Comparison of ENCODE assay signal across 9 cellular contexts in genomic region chr19:48363810-48364563, GRCh38. TPM values are rescaled to one million over a fixed set of nuclear protein-coding genes. Genes with fewer than 3 reads are reported as not detected.
DNase-seq lines count a peak whose midpoint lies in the region; ATAC-seq and TF ChIP-seq lines count a peak whose summit lies in the region.
"Had no signal": no experiment of that assay in that cellular context is flagged by ENCODE, and none has a peak within 500 bp of the region (broad histone marks: within the 10 kb centered on the region; RNA-seq: fewer than 3 reads in every experiment).

TSS of gene SYNGR4 (plus strand) at chr19:48364367. CDS start at chr19:48365843, 1,476 bp downstream.
TSS of gene TMEM143 (minus strand) at chr19:48363940. CDS start at chr19:48363920, 20 bp downstream.

- 5% methylated on average over 57 of the region's 57 CpGs for WGBS in smooth muscle cell (ENCODE audit: low lambda C conversion rate)

- peaks cover 5 to 9% (median 8%) of the 10 kb centered on the region in 3 donors for H3K27me3 Mint-ChIP-seq in immature natural killer cell (ENCODE audit: low read depth in 3 of 3)

- DNase-seq in AG09319 (ENCODE audit: extremely low read depth, low read depth) (peak; percentile 99), NCI-H345 (lab: John Stamatoyannopoulos, UW) (peak; percentile 98), immature natural killer cell (peak; percentile 97 to 99 (median 98)), smooth muscle cell (lab: John Stamatoyannopoulos, UW; ENCODE audit: unreplicated experiment) (peak; percentile 92)
- DNase-seq in activated CD4-positive, CD25-positive, alpha-beta regulatory T cell (lab: John Stamatoyannopoulos, UW), result peak; percentile 89 to 97 (median 95)
- DNase-seq in central memory CD4-positive, alpha-beta T cell, result peak; percentile 99

- no peaks in the 10 kb centered on the region for H3K4me1 ChIP-seq in smooth muscle cell (ENCODE audit: low read depth)

- peak within 1 kb of the TSS; percentile 54 for H3K4me3 ChIP-seq in smooth muscle cell

- peaks cover 12 to 18% of the 10 kb centered on the region in 2 donors for H3K4me1 Mint-ChIP-seq in immature natural killer cell

- H3K27ac Mint-ChIP-seq in immature natural killer cell, result peak within 1 kb of the TSS; percentile 81 to 96 (median 92)

- no peaks in the 10 kb centered on the region for H3F3A ChIP-seq in smooth muscle cell (ENCODE audit: low read depth)

- no peaks in the 10 kb centered on the region for H3K27me3 ChIP-seq in smooth muscle cell (ENCODE audit: low read depth)

- H3K27ac ChIP-seq in smooth muscle cell (ENCODE audit: low read depth), result peak within 1 kb of the TSS; percentile 42

- no peaks in the 10 kb centered on the region for H3K79me2 ChIP-seq in smooth muscle cell (ENCODE audit: low read depth)

- H3K36me3 ChIP-seq in smooth muscle cell (ENCODE audit: low read depth), result no peaks in the 10 kb centered on the region

- peak within 1 kb of the TSS; percentile 88 to 94 (median 90) for H3K4me3 Mint-ChIP-seq in immature natural killer cell

- peak within 1 kb of the TSS; percentile 85 for H2AFZ ChIP-seq in smooth muscle cell (ENCODE audit: low read depth)

- H3K9me3 Mint-ChIP-seq in immature natural killer cell, result no peaks in the 10 kb centered on the region

- ATAC-seq in GM19025 (IDR thresholded peaks at IDR 0.05; ENCODE audit: low read depth, unreplicated experiment) (peak; percentile 81), HG03280 (IDR thresholded peaks at IDR 0.05; ENCODE audit: unreplicated experiment) (peak; percentile 85)

- H3K9me3 ChIP-seq in smooth muscle cell (replicated peaks; ENCODE audit: low read depth), result no peaks in the 10 kb centered on the region

- no peaks in the 10 kb centered on the region for H4K20me1 ChIP-seq in smooth muscle cell (ENCODE audit: low read depth)

- no peaks in the 10 kb centered on the region for H3K36me3 Mint-ChIP-seq in immature natural killer cell

- TF ChIP-seq CTCF in AG09319 (IDR thresholded peaks at IDR 0.05; ENCODE audit: low read depth, low read length) (no peak), smooth muscle cell (IDR thresholded peaks at IDR 0.05; ENCODE audit: borderline replicate concordance, insufficient read depth, poor library complexity, severe bottlenecking) (no peak)

- peak within 1 kb of the TSS; percentile 41 for H3K9ac ChIP-seq in smooth muscle cell (ENCODE audit: low read depth)

- H3K4me2 ChIP-seq in smooth muscle cell, result peak within 1 kb of the TSS; percentile 91

RNA-seq across cellular contexts. Expression of gene SYNGR4, which starts in this region (rescaled TPM):
- polyA plus RNA-seq in immature natural killer cell (not detected), smooth muscle cell (0.98 TPM in 1 of 2 replicates, not detected in the other)
- not detected in 2 replicates for total RNA-seq in smooth muscle cell
- total RNA-seq: T-helper 2 cell treated with Interferon-gamma antibody and Interleukin-4, amounts not matched to agents 100 ng/mL and 5 ng/mL, for 36 hours had no signal

RNA-seq across cellular contexts. Expression of gene TMEM143, which starts in this region (rescaled TPM):
- polyA plus RNA-seq in immature natural killer cell (1 to 10 TPM; 2.8 to 6.3 (median 3.1) TPM), smooth muscle cell (11.2 and 18.7 TPM in 2 replicates)
- total RNA-seq in smooth muscle cell, result 3.0 and 3.8 TPM in 2 replicates

Comparison
In these comparisons a context has a peak if more than half of its experiments do, and no peak if none do; other contexts are left out.
1. Peak in every context shown above with its lines: DNase-seq, ATAC-seq, H3K4me3 ChIP-seq and H3K27ac ChIP-seq.